1 cellular context compared by ENCODE assay signal in the genomic region with DNA sequence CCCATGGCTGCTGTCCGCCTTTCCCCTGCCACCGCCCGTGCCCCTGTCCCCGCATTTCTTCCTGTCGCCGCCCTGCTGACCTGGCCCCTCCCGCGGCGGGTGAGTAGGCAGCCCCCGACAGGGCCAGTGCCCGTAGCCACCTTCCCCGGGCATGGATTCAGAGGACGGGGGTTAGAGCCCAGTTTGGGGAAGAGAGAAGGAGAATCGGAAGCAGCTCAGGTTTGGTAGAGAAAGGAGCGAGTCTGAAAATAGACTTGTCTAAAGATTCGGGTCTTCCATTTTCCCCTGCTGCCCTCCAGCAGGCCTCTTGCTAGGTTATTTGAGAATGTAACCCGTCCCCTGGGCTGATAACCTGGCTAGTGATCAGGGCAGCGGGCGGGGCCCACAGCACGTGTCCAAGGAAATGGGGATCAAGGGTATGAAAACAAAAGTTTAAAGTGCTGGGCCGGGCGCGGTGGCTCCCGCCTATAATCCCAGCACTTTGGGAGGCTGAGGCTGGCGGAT.
TF ChIP-seq lines count a peak whose summit lies in the region.

No MANE protein-coding gene starts in this region.

TF ChIP-seq in K562, 482 proteins besides CTCF, POLR2A, EP300 and RAD21 (continued from another document and continues in another):
- TF ChIP-seq, protein P1, sequence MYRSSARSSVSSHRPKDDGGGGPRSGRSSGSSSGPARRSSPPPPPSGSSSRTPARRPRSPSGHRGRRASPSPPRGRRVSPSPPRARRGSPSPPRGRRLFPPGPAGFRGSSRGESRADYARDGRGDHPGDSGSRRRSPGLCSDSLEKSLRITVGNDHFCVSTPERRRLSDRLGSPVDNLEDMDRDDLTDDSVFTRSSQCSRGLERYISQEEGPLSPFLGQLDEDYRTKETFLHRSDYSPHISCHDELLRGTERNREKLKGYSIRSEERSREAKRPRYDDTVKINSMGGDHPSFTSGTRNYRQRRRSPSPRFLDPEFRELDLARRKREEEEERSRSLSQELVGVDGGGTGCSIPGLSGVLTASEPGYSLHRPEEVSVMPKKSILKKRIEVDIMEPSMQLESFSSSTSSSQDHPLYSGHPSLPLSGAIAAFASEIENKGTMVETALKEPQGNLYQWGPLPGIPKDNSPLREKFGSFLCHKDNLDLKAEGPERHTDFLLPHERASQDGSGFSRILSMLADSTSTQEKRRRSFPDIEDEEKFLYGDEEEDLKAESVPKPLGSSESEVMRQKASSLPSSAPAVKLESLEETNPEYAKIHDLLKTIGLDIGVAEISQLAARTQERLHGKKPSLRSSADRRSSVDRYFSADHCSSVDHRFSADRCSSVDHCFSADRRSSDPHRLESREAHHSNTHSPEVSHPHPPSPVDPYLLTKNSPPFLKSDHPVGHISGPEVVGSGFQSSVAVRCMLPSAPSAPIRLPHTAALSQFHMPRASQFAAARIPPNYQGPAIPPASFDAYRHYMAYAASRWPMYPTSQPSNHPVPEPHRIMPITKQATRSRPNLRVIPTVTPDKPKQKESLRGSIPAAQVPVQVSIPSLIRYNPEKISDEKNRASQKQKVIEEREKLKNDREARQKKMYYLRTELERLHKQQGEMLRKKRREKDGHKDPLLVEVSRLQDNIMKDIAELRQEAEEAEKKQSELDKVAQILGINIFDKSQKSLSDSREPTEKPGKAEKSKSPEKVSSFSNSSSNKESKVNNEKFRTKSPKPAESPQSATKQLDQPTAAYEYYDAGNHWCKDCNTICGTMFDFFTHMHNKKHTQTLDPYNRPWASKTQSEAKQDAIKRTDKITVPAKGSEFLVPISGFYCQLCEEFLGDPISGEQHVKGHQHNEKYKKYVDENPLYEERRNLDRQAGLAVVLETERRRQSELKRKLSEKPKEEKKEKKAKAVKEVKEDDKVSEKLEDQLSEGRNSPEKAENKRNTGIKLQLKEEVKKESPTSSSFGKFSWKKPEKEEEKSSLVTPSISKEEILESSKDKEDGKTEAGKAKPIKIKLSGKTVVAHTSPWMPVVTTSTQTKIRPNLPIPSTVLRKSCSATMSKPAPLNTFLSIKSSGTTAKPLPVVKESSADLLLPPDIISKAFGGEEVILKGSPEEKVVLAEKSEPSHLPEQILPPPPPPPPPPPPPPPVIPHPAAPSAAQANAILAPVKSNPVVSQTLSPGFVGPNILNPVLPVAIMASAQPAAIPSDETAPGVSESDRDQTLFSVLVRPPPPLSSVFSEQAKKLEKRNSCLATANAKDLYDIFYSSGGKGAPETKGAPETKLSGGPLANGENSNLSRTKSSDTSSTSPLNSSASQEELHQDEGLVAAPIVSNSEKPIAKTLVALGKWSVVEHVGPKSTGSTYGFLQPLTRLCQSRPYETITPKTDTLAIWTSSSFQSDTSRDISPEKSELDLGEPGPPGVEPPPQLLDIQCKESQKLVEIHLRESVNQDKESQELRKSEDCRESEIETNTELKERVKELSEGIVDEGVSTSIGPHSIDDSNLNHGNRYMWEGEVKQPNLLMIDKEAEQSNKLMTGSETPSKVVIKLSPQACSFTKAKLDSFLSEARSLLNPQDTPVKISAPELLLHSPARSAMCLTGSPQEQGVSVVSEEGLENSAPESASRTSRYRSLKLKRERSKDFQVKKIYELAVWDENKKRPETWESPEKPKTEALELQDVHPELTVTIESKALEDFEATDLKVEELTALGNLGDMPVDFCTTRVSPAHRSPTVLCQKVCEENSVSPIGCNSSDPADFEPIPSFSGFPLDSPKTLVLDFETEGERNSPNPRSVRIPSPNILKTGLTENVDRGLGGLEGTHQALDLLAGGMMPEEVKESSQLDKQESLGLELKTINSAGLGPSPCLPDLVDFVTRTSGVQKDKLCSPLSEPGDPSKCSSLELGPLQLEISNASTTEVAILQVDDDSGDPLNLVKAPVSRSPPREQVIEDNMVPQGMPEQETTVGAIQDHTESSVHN (IDR thresholded peaks at IDR 0.05; ENCODE audit: borderline replicate concordance in 1 of 2, low read depth in 1 of 2): 0 out of 4 replicates have a peak, but pooled peaks of 1 of the 2 experiments have one; percentile 30
- TF ChIP-seq ZNF165 (CRISPR knock-in tag; IDR thresholded peaks at IDR 0.05; ENCODE audit: borderline replicate concordance): no peak
- TF ChIP-seq ZNF384 (IDR thresholded peaks at IDR 0.05; ENCODE audit: low read depth, low read length): no peak
- no peak for TF ChIP-seq ZNF232 (CRISPR knock-in tag; IDR thresholded peaks at IDR 0.05)
- TF ChIP-seq L3MBTL2 (IDR thresholded peaks at IDR 0.05): peak; percentile 79
- TF ChIP-seq EGR1 (conservative IDR thresholded peaks at IDR 0.05): peak; percentile 92
- TF ChIP-seq KDM5B (IDR thresholded peaks at IDR 0.05; ENCODE audit: insufficient replicate concordance, low read depth, low read length): peak; percentile 38
- TF ChIP-seq STAT5B (CRISPR knock-in tag; IDR thresholded peaks at IDR 0.05): no peak
- peak; percentile 51; the same call in 1 of the 2 replicates for TF ChIP-seq NKRF (IDR thresholded peaks at IDR 0.05; ENCODE audit: borderline replicate concordance)
- no peak for TF ChIP-seq NR2C2 (CRISPR knock-in tag; IDR thresholded peaks at IDR 0.05)
- TF ChIP-seq NR2C2 (tag; IDR thresholded peaks at IDR 0.05): no peak
- no peak for TF ChIP-seq KAT7 (CRISPR knock-in tag; IDR thresholded peaks at IDR 0.05; ENCODE audit: borderline replicate concordance)
- TF ChIP-seq SMAD4 (CRISPR knock-in tag; conservative IDR thresholded peaks at IDR 0.05): peak; percentile 58
- TF ChIP-seq ESRRA (IDR thresholded peaks at IDR 0.05; ENCODE audit: borderline replicate concordance, low read depth): peak; percentile 8; the same call in 1 of the 2 replicates
- TF ChIP-seq LARP7 (IDR thresholded peaks at IDR 0.05): no peak
- TF ChIP-seq ZBTB17 (CRISPR knock-in tag; IDR thresholded peaks at IDR 0.05): no peak
- TF ChIP-seq, protein P2, sequence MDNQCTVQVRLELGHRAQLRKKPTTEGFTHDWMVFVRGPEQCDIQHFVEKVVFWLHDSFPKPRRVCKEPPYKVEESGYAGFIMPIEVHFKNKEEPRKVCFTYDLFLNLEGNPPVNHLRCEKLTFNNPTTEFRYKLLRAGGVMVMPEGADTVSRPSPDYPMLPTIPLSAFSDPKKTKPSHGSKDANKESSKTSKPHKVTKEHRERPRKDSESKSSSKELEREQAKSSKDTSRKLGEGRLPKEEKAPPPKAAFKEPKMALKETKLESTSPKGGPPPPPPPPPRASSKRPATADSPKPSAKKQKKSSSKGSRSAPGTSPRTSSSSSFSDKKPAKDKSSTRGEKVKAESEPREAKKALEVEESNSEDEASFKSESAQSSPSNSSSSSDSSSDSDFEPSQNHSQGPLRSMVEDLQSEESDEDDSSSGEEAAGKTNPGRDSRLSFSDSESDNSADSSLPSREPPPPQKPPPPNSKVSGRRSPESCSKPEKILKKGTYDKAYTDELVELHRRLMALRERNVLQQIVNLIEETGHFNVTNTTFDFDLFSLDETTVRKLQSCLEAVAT (IDR thresholded peaks at IDR 0.05): 0 out of 4 replicates have a peak, but pooled peaks of 1 of the 2 experiments have one; percentile 51
- TF ChIP-seq, protein P3, sequence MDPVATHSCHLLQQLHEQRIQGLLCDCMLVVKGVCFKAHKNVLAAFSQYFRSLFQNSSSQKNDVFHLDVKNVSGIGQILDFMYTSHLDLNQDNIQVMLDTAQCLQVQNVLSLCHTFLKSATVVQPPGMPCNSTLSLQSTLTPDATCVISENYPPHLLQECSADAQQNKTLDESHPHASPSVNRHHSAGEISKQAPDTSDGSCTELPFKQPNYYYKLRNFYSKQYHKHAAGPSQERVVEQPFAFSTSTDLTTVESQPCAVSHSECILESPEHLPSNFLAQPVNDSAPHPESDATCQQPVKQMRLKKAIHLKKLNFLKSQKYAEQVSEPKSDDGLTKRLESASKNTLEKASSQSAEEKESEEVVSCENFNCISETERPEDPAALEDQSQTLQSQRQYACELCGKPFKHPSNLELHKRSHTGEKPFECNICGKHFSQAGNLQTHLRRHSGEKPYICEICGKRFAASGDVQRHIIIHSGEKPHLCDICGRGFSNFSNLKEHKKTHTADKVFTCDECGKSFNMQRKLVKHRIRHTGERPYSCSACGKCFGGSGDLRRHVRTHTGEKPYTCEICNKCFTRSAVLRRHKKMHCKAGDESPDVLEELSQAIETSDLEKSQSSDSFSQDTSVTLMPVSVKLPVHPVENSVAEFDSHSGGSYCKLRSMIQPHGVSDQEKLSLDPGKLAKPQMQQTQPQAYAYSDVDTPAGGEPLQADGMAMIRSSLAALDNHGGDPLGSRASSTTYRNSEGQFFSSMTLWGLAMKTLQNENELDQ (CRISPR knock-in tag; IDR thresholded peaks at IDR 0.05; ENCODE audit: borderline replicate concordance): no peak
- TF ChIP-seq PPARD (CRISPR knock-in tag; IDR thresholded peaks at IDR 0.05): no peak
- TF ChIP-seq SREBF2 (CRISPR knock-in tag; IDR thresholded peaks at IDR 0.05): no peak
- peak; percentile 93 for TF ChIP-seq HMBOX1 (IDR thresholded peaks at IDR 0.05)
- no peak for TF ChIP-seq ARID3A (IDR thresholded peaks at IDR 0.05; ENCODE audit: borderline replicate concordance, low read depth, low read length)
- TF ChIP-seq ERF (CRISPR knock-in tag; IDR thresholded peaks at IDR 0.05): no peak
- no peak for TF ChIP-seq JUNB (CRISPR knock-in tag; conservative IDR thresholded peaks at IDR 0.05)
- peak; percentile 59 for TF ChIP-seq POLR2B (IDR thresholded peaks at IDR 0.05; ENCODE audit: low read depth, partially characterized antibody)
- TF ChIP-seq JUN (IDR thresholded peaks at IDR 0.05; ENCODE audit: borderline replicate concordance, low read depth, low read length): no peak
- no peak for TF ChIP-seq JUN (CRISPR knock-in tag; IDR thresholded peaks at IDR 0.05; ENCODE audit: borderline replicate concordance)
- peak; percentile 60 for TF ChIP-seq USF1 (CRISPR knock-in tag; IDR thresholded peaks at IDR 0.05)
- TF ChIP-seq ZNF316 (IDR thresholded peaks at IDR 0.05): no peak
- no peak for TF ChIP-seq TRIM24 (IDR thresholded peaks at IDR 0.05)
- no peak for TF ChIP-seq SRF (CRISPR knock-in tag; IDR thresholded peaks at IDR 0.05)
